Comparison of ENCODE assay signal across 16 cellular contexts in genomic region chr13:47934371-47934770, GRCh38.
A peak's percentile ranks its signal among the peaks of the same experiment; 100 is the strongest.
DNase-seq lines count a peak whose midpoint lies in the region; ATAC-seq and TF ChIP-seq lines count a peak whose summit lies in the region.
"Had no signal": no experiment of that assay in that cellular context is flagged by ENCODE, and none has a peak within 500 bp of the region (broad histone marks: within the 10 kb centered on the region; RNA-seq: fewer than 3 reads in every experiment).

No MANE protein-coding gene starts in this region.

- peaks cover 3 to 12% of the 10 kb centered on the region in 2 experiments for H3K36me3 ChIP-seq in SK-N-SH (replicated peaks in 1 of 2; ENCODE audit: control insufficient read depth in 1 of 2, insufficient read depth in 2 of 2, low read length in 1 of 2)
- no peaks in the 10 kb centered on the region for H3K36me3 ChIP-seq in CD4-positive, alpha-beta memory T cell (ENCODE audit: insufficient read depth, low read length)

- H3K27ac ChIP-seq in SK-N-SH (ENCODE audit: low read depth in 2 of 2, low read length in 1 of 2): no peak overlapping the region
- H3K27ac ChIP-seq in CD4-positive, alpha-beta memory T cell (ENCODE audit: low read depth, low read length): no peak overlapping the region
- H3K27ac ChIP-seq: 22Rv1, KMS-11 had no signal

- no peaks in the 10 kb centered on the region for H4K20me1 ChIP-seq in SK-N-SH (ENCODE audit: insufficient read depth)

- POLR2A ChIA-PET in SK-N-SH (lab: Yijun Ruan, JAX): no interaction called here
- POLR2A ChIA-PET in CD4-positive, alpha-beta memory T cell (lab: Charles Lee; ENCODE audit: partially characterized antibody): no interaction called here

- TF ChIP-seq RAD21 in SK-N-SH (IDR thresholded peaks at IDR 0.05; ENCODE audit: low read length): no peak

- H3K4me3 ChIP-seq in SK-N-SH (ENCODE audit: low read depth in 2 of 2, low read length in 1 of 2): no peak overlapping the region
- no peak overlapping the region for H3K4me3 ChIP-seq in CD4-positive, alpha-beta memory T cell (ENCODE audit: low read length in 2 of 2)

- H3K4me1 Mint-ChIP-seq in CD4-positive, alpha-beta memory T cell: peaks cover 0 to 7% (median 1%) of the 10 kb centered on the region in 4 donors

- H3K9me3 ChIP-seq in SK-N-SH: no peaks in the 10 kb centered on the region
- H3K9me3 ChIP-seq in CD4-positive, alpha-beta memory T cell (ENCODE audit: control insufficient read depth in 1 of 2, low read length in 2 of 2): no peaks in the 10 kb centered on the region

- H3K9ac ChIP-seq in SK-N-SH: no peak overlapping the region
- H3K9ac ChIP-seq: KMS-11 had no signal

- H3K9me2 ChIP-seq in SK-N-SH: no peaks in the 10 kb centered on the region

- H3K79me2 ChIP-seq in SK-N-SH (ENCODE audit: insufficient read depth): no peaks in the 10 kb centered on the region

- H3K27me3 Mint-ChIP-seq in CD4-positive, alpha-beta memory T cell: no peaks in the 10 kb centered on the region

- ATAC-seq in SK-N-SH treated with all-trans-retinoic acid at 6 μM for 48 hours: 0 out of 3 replicates have a peak, but pooled peaks have one; percentile 19
- no peak for ATAC-seq in Right ventricle myocardium inferior
- ATAC-seq: HCT116 had no signal

- H3K4me1 ChIP-seq in SK-N-SH (ENCODE audit: control insufficient read depth in 1 of 2, insufficient read depth in 2 of 2, low read depth in 1 of 2, low read length in 1 of 2): no peaks in the 10 kb centered on the region; a peak in 1 of 4 replicates
- no peaks in the 10 kb centered on the region for H3K4me1 ChIP-seq in CD4-positive, alpha-beta memory T cell (ENCODE audit: insufficient read depth, low read length)

- 86% methylated on average over 5 of the region's 5 CpGs for WGBS in SK-N-SH (ENCODE audit: low lambda C conversion rate)

- H3K36me3 Mint-ChIP-seq in CD4-positive, alpha-beta memory T cell: peaks cover 15 to 30% of the 10 kb centered on the region in 2 donors

- H3K27ac Mint-ChIP-seq in CD4-positive, alpha-beta memory T cell: no peak overlapping the region

- no peak overlapping the region for H3K4me2 ChIP-seq in SK-N-SH
- H3K4me2 ChIP-seq: KMS-11 had no signal

- DNase-seq in SK-N-SH: no peak
- peak; percentile 93 for DNase-seq in astrocyte of the hippocampus (ENCODE audit: low read depth, low spot score)
- peak; percentile 56 for DNase-seq in kidney tubule cell (ENCODE audit: low spot score)
- no peak for DNase-seq in CD4-positive, alpha-beta memory T cell
- no peak for DNase-seq in SHP77 treated with DMSO at 0.1 percent for 48 hours (lab: John Stamatoyannopoulos, UW)
- DNase-seq in Right ventricle myocardium inferior (ENCODE audit: missing footprints): no peak
- no peak for DNase-seq in middle frontal gyrus (ENCODE audit: extremely low spot score, low spot score)
- DNase-seq: COR-L47, NCI-H1417, NCI-H1930, NCI-H510A, SIG-M5 had no signal

- H2AFZ ChIP-seq in SK-N-SH (ENCODE audit: low read depth): no peak overlapping the region

- intact Hi-C loops in CD4-positive, alpha-beta memory T cell (cut with micrococcal nuclease): no loop called here
- intact Hi-C loops in Right ventricle myocardium inferior (cut with DNase I): no loop called here

- TF ChIP-seq EP300 in SK-N-SH (IDR thresholded peaks at IDR 0.05; ENCODE audit: borderline replicate concordance in 1 of 2, low read depth in 1 of 2, low read length in 1 of 2): no peak

- H3F3A ChIP-seq in SK-N-SH (replicated peaks; ENCODE audit: insufficient read depth): no peaks in the 10 kb centered on the region

- CTCF ChIA-PET in SK-N-SH (lab: Yijun Ruan, JAX): no interaction called here
- CTCF ChIA-PET in CD4-positive, alpha-beta memory T cell (lab: Charles Lee; ENCODE audit: partially characterized antibody): no interaction called here

- no peaks in the 10 kb centered on the region for H3K27me3 ChIP-seq in SK-N-SH (ENCODE audit: insufficient read depth)
- no peaks in the 10 kb centered on the region for H3K27me3 ChIP-seq in CD4-positive, alpha-beta memory T cell (ENCODE audit: insufficient read depth, low read length)

- H3K4me3 Mint-ChIP-seq in CD4-positive, alpha-beta memory T cell: no peak overlapping the region

- H3K9me3 Mint-ChIP-seq in CD4-positive, alpha-beta memory T cell: peaks cover 0 to 6% (median 2%) of the 10 kb centered on the region in 8 donors

- TF ChIP-seq CTCF in SK-N-SH (IDR thresholded peaks at IDR 0.05): no peak

TF ChIP-seq in SK-N-SH treated with all-trans-retinoic acid at 6 μM for 48 hours, 23 proteins besides CTCF, POLR2A, EP300 and RAD21:
- TF ChIP-seq, protein P1, sequence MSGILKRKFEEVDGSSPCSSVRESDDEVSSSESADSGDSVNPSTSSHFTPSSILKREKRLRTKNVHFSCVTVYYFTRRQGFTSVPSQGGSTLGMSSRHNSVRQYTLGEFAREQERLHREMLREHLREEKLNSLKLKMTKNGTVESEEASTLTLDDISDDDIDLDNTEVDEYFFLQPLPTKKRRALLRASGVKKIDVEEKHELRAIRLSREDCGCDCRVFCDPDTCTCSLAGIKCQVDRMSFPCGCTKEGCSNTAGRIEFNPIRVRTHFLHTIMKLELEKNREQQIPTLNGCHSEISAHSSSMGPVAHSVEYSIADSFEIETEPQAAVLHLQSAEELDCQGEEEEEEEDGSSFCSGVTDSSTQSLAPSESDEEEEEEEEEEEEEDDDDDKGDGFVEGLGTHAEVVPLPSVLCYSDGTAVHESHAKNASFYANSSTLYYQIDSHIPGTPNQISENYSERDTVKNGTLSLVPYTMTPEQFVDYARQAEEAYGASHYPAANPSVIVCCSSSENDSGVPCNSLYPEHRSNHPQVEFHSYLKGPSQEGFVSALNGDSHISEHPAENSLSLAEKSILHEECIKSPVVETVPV (CRISPR knock-in tag; IDR thresholded peaks at IDR 0.05): no peak
- TF ChIP-seq GLIS3 (CRISPR knock-in tag; IDR thresholded peaks at IDR 0.05): no peak
- TF ChIP-seq CSDC2 (CRISPR knock-in tag; IDR thresholded peaks at IDR 0.05): no peak
- no peak for TF ChIP-seq TCF4 (CRISPR knock-in tag; IDR thresholded peaks at IDR 0.05; ENCODE audit: borderline replicate concordance)
- no peak for TF ChIP-seq BACH2 (CRISPR knock-in tag; IDR thresholded peaks at IDR 0.05; ENCODE audit: borderline replicate concordance)
- no peak for TF ChIP-seq PPARA (CRISPR knock-in tag; IDR thresholded peaks at IDR 0.05; ENCODE audit: borderline replicate concordance)
- TF ChIP-seq ZFP3 (CRISPR knock-in tag; IDR thresholded peaks at IDR 0.05): no peak
- TF ChIP-seq ZNF8 (CRISPR knock-in tag; IDR thresholded peaks at IDR 0.05): no peak
- TF ChIP-seq ZNF565 (CRISPR knock-in tag; conservative IDR thresholded peaks at IDR 0.05; ENCODE audit: low read depth): no peak
- no peak for TF ChIP-seq RARB (CRISPR knock-in tag; IDR thresholded peaks at IDR 0.05)

TF ChIP-seq in SK-N-SH, 30 proteins besides CTCF, POLR2A, EP300 and RAD21:
- TF ChIP-seq ELF1 (IDR thresholded peaks at IDR 0.05) (no peak), RCOR1 (IDR thresholded peaks at IDR 0.05; ENCODE audit: low read length) (no peak), RXRA (IDR thresholded peaks at IDR 0.05; ENCODE audit: borderline replicate concordance, low read depth) (no peak), REST (IDR thresholded peaks at IDR 0.05; ENCODE audit: low read depth, low read length) (no peak), POLR2AphosphoS5 (IDR thresholded peaks at IDR 0.05; ENCODE audit: low read depth, low read length) (no peak), NRF1 (IDR thresholded peaks at IDR 0.05; ENCODE audit: low read depth, low read length) (no peak), EZH2phosphoT487 (IDR thresholded peaks at IDR 0.05; ENCODE audit: borderline replicate concordance, low read depth) (no peak), FOXJ3 (CRISPR knock-in tag; IDR thresholded peaks at IDR 0.05) (no peak), TEAD4 (IDR thresholded peaks at IDR 0.05; ENCODE audit: borderline replicate concordance, insufficient read depth) (no peak), GATA2 (CRISPR knock-in tag; IDR thresholded peaks at IDR 0.05) (no peak)
- TF ChIP-seq, protein P2, sequence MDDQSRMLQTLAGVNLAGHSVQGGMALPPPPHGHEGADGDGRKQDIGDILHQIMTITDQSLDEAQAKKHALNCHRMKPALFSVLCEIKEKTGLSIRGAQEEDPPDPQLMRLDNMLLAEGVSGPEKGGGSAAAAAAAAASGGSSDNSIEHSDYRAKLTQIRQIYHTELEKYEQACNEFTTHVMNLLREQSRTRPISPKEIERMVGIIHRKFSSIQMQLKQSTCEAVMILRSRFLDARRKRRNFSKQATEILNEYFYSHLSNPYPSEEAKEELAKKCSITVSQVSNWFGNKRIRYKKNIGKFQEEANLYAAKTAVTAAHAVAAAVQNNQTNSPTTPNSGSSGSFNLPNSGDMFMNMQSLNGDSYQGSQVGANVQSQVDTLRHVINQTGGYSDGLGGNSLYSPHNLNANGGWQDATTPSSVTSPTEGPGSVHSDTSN (IDR thresholded peaks at IDR 0.05): no peak

Comparison
In these comparisons a context has a peak if more than half of its experiments do, and no peak if none do; other contexts are left out.
1. DNase-seq: peak in astrocyte of the hippocampus (single experiment) and kidney tubule cell (single experiment); none in SK-N-SH (single experiment), CD4-positive, alpha-beta memory T cell (0 of 5), SHP77 treated with DMSO at 0.1 percent for 48 hours (single experiment), Right ventricle myocardium inferior (single experiment) and middle frontal gyrus (single experiment).